Comparison of ENCODE assay signal across 8 cellular contexts in genomic region chr10:119103687-119104652, GRCh38.
A peak's percentile ranks its signal among the peaks of the same experiment; 100 is the strongest.
DNase-seq lines count a peak whose midpoint lies in the region; ATAC-seq and TF ChIP-seq lines count a peak whose summit lies in the region.

A gene with protein sequence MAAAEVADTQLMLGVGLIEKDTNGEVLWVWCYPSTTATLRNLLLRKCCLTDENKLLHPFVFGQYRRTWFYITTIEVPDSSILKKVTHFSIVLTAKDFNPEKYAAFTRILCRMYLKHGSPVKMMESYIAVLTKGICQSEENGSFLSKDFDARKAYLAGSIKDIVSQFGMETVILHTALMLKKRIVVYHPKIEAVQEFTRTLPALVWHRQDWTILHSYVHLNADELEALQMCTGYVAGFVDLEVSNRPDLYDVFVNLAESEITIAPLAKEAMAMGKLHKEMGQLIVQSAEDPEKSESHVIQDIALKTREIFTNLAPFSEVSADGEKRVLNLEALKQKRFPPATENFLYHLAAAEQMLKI (plus strand): TSS chr10:119104113. CDS start chr10:119104143, 30 bp downstream.

- no peak for TF ChIP-seq CTCF in coronary artery (IDR thresholded peaks at IDR 0.05)

- H3K4me3 ChIP-seq in coronary artery = peak within 1 kb of the TSS; percentile 99

- H3K27ac ChIP-seq in coronary artery = peak within 1 kb of the TSS; percentile 55 to 86

- ATAC-seq in HG02588 (IDR thresholded peaks at IDR 0.05; ENCODE audit: unreplicated experiment) = peak; percentile 77

- DNase-seq in NCI-H2029 (lab: John Stamatoyannopoulos, UW) (peak; percentile 11), NCI-H2029 treated with DMSO at 0.1 percent for 48 hours (lab: John Stamatoyannopoulos, UW) (no peak), NCI-H1436 treated with DMSO at 0.1 percent for 48 hours (lab: John Stamatoyannopoulos, UW) (peak; percentile 27), coronary artery (ENCODE audit: low spot score) (peak; percentile 85), left kidney (ENCODE audit: low read depth, low spot score) (peak; percentile 91)
- peak; percentile 82 for DNase-seq in activated CD4-positive, alpha-beta T cell treated with anti-CD3 and anti-CD28 coated beads for 48 hours
- DNase-seq in stimulated activated CD4-positive, alpha-beta T cell treated with anti-CD3 and anti-CD28 coated beads, Interleukin-1b, Interleukin-23, amount 100 ng/mL, for 4 hours (ENCODE audit: low read depth in 2 of 2) = peak; percentile 72 to 79
